8 cellular contexts compared by ENCODE assay signal in genomic region chr6:63764318-63764916, GRCh38.
A peak's percentile ranks its signal among the peaks of the same experiment; 100 is the strongest.
DNase-seq lines count a peak whose midpoint lies in the region; ATAC-seq, FAIRE-seq and TF ChIP-seq lines count a peak whose summit lies in the region.

No MANE protein-coding gene starts in this region.

- no peak for ATAC-seq in HG03520 (IDR thresholded peaks at IDR 0.05; ENCODE audit: unreplicated experiment)

- intact Hi-C loops in sigmoid colon (cut with DNase I): loop anchor here (1.0 to 5.0 kb wide), 2 partner anchors 166 to 182 kb away; no protein-coding TSS in a partner anchor

- no peaks in the 10 kb centered on the region for H3K9me3 ChIP-seq in small intestine (ENCODE audit: control insufficient read depth, low read depth)
- no peaks in the 10 kb centered on the region for H3K9me3 ChIP-seq in sigmoid colon

- in situ Hi-C loops in SK-MEL-5 (cut with HindIII; ENCODE audit: low pct_unique_long_range_greater_than_20kb, low sequenced_read_pairs): no loop called here

- H3K27ac ChIP-seq in small intestine (ENCODE audit: low read depth in 1 of 2, low read length in 1 of 2): no peak overlapping the region
- H3K27ac ChIP-seq in substantia nigra (ENCODE audit: low read depth, low read length, poor library complexity, severe bottlenecking): no peak overlapping the region
- H3K27ac ChIP-seq in sigmoid colon: no peak overlapping the region

- FAIRE-seq in G401.6 (lab: Jason Lieb, UNC) (peak; percentile 98), small intestine (lab: Jason Lieb, UNC) (peak; percentile 97)

- TF ChIP-seq POLR2A in sigmoid colon (IDR thresholded peaks at IDR 0.05): no peak

- H3K4me1 ChIP-seq in small intestine (ENCODE audit: control insufficient read depth in 2 of 2, insufficient read depth in 1 of 2, low read depth in 1 of 2, low read length in 1 of 2) (no peaks in the 10 kb centered on the region), sigmoid colon (no peaks in the 10 kb centered on the region)

- DNase-seq in Kasumi-1 (lab: John Stamatoyannopoulos, UW): peak; percentile 64 to 78
- DNase-seq in SK-MEL-5 (ENCODE audit: low read depth, low spot score): peak; percentile 58
- DNase-seq in fibroblast of the aortic adventitia (ENCODE audit: low read depth): peak; percentile 73
- peak; percentile 61 for DNase-seq in small intestine
- DNase-seq in substantia nigra (lab: John Stamatoyannopoulos, UW): no peak
- no peak for DNase-seq in sigmoid colon

- 24 to 25% (median 25%) methylated on average over 4 of the region's 4 CpGs for WGBS in small intestine, 3 donors
- WGBS in sigmoid colon, 2 donors: 24 to 25% methylated on average over 4 of the region's 4 CpGs

- H3K4me3 ChIP-seq in fibroblast of the aortic adventitia (ENCODE audit: low read depth, low read length): no peak overlapping the region
- no peak overlapping the region for H3K4me3 ChIP-seq in small intestine (ENCODE audit: low read depth in 1 of 2, low read length in 2 of 2)
- no peak overlapping the region for H3K4me3 ChIP-seq in sigmoid colon

- H3K36me3 ChIP-seq in small intestine (ENCODE audit: control insufficient read depth in 2 of 2, insufficient read depth in 2 of 2, low read length in 2 of 2): no peaks in the 10 kb centered on the region
- no peaks in the 10 kb centered on the region for H3K36me3 ChIP-seq in sigmoid colon

- TF ChIP-seq EP300 in sigmoid colon (IDR thresholded peaks at IDR 0.05): no peak

- H3K27me3 ChIP-seq in small intestine (ENCODE audit: control insufficient read depth in 2 of 2, insufficient read depth in 2 of 2, low read length in 2 of 2): no peaks in the 10 kb centered on the region
- H3K27me3 ChIP-seq in sigmoid colon: no peaks in the 10 kb centered on the region

- TF ChIP-seq CTCF in fibroblast of the aortic adventitia (IDR thresholded peaks at IDR 0.05; ENCODE audit: insufficient read depth, low read length): peak; percentile 28
- TF ChIP-seq CTCF in sigmoid colon (IDR thresholded peaks at IDR 0.05): peak in 2 of 4 experiments; percentile 40 to 71

Comparison
In these comparisons a context has a peak if more than half of its experiments do, and no peak if none do; other contexts are left out.
1. DNase-seq: peak in Kasumi-1 (2 of 2), SK-MEL-5 (single experiment), fibroblast of the aortic adventitia (single experiment) and small intestine (single experiment); none in substantia nigra (0 of 49) and sigmoid colon (single experiment).